1 cellular context compared by ENCODE assay signal in the genomic region with DNA sequence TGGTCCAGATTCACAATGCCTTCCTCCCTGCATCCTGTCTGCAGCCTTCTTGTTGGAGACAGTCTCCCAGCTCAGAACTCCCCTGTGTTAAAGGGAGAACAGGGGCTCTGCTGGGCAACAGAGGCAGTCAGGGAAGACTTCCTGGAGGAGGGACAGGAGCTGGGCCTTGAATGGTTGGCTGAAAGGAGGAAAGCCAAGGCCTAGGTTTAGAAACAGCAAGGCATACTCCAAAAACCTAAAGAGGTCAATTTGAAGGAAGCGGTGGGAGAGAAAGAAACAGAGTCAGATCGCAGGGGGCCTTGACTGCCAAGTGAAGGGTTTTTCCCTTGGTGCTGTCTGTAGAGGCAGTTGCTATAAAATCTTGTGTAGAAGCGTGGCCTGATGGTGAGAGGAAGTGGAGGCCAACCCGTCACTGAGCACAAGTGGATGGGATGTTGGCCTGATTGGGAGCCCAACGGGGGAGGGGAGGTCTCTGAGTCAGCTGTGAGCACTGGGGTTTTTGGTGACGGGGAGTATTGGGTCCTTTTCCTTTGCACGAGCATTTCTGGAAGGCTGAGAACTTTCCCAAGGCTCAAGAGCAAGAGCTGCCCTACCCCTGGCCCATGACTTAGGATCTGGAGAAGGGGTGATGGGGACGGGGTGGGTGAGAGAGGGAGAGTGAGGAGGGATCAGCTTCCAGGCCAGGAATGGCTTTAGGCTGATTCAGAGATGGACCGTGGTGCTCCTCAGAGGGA.
TF ChIP-seq lines count a peak whose summit lies in the region.

No MANE protein-coding gene starts in this region.

TF ChIP-seq in H1, 55 proteins besides CTCF, POLR2A, EP300 and RAD21 (continued from another document):
- TF ChIP-seq, protein P1, sequence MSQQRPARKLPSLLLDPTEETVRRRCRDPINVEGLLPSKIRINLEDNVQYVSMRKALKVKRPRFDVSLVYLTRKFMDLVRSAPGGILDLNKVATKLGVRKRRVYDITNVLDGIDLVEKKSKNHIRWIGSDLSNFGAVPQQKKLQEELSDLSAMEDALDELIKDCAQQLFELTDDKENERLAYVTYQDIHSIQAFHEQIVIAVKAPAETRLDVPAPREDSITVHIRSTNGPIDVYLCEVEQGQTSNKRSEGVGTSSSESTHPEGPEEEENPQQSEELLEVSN (IDR thresholded peaks at IDR 0.05): no peak
- TF ChIP-seq GABPA (IDR thresholded peaks at IDR 0.05; ENCODE audit: borderline replicate concordance, insufficient read depth, low read length): no peak
- no peak for TF ChIP-seq TEAD4 (IDR thresholded peaks at IDR 0.05; ENCODE audit: low read depth, low read length)
- TF ChIP-seq SP1 (IDR thresholded peaks at IDR 0.05; ENCODE audit: low read depth, low read length): no peak
- TF ChIP-seq CBX5 (IDR thresholded peaks at IDR 0.05; ENCODE audit: low read depth, low read length): no peak
- TF ChIP-seq CREB1 (IDR thresholded peaks at IDR 0.05): no peak
- TF ChIP-seq ZNF274 (IDR thresholded peaks at IDR 0.05; ENCODE audit: borderline replicate concordance, extremely low read depth, low read length): no peak
- TF ChIP-seq JUN (IDR thresholded peaks at IDR 0.05; ENCODE audit: low read depth, low read length): no peak
- TF ChIP-seq TAF7 (optimal IDR thresholded peaks at IDR 0.05; ENCODE audit: borderline replicate concordance, low read depth, low read length): no peak
TF ChIP-seq in H1: peak in this region for 0.
